In the genomic region with DNA sequence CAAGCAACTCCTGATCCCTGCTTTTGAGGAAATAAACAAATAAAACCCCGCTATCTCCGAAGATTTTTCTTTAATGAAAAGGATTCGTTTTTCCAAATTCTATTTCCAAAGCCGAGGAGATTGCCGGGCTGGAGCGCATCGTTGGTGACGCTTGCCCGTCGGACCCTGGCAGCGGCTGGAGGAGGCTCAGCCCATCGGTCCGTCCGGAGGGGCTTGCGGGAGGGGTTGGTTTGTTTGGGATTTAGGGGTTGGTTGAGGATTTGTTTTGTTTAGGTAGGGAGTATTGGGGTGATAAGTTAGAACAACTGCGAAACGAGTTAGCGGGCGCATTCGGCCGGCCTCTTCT, we compare ENCODE assay signal across 1 cellular context.
A peak's percentile ranks its signal among the peaks of the same experiment; 100 is the strongest.
TF ChIP-seq lines count a peak whose summit lies in the region.

No MANE protein-coding gene starts in this region.

TF ChIP-seq in neural cell, 6 proteins besides CTCF, POLR2A, EP300 and RAD21:
- TF ChIP-seq POLR2AphosphoS5 (IDR thresholded peaks at IDR 0.05) (peak; percentile 67), REST (IDR thresholded peaks at IDR 0.05; ENCODE audit: borderline replicate concordance) (no peak), EZH2 (IDR thresholded peaks at IDR 0.05; ENCODE audit: borderline replicate concordance, insufficient read depth, low read length, poor library complexity, severe bottlenecking) (peak; percentile 76)
TF ChIP-seq in neural cell: peak in this region for 2.
